8 cellular contexts compared by ENCODE assay signal in genomic region chr20:3744806-3745685, GRCh38. TPM values are rescaled to one million over a fixed set of nuclear protein-coding genes. Genes with fewer than 3 reads are reported as not detected.
DNase-seq lines count a peak whose midpoint lies in the region; ATAC-seq, FAIRE-seq and TF ChIP-seq lines count a peak whose summit lies in the region.

No MANE protein-coding gene starts in this region.

- TF ChIP-seq CTCF in GM10266 (IDR thresholded peaks at IDR 0.05; ENCODE audit: control insufficient read depth, insufficient read depth, low read depth, missing control alignments) (no peak), endothelial cell of umbilical vein (IDR thresholded peaks at IDR 0.05; ENCODE audit: extremely low read depth in 1 of 2, insufficient read depth in 1 of 2, low read depth in 1 of 2, low read length in 2 of 2) (no peak), neutrophil (IDR thresholded peaks at IDR 0.05) (no peak), uterus (IDR thresholded peaks at IDR 0.05) (no peak)
- TF ChIP-seq CTCF in activated CD8-positive, alpha-beta T cell treated with anti-CD3 and anti-CD28 coated beads for 36 hours (IDR thresholded peaks at IDR 0.05) = no peak

- DNase-seq in GM10266 (ENCODE audit: extremely low spot score) (peak; percentile 93), NCI-H2171 (lab: John Stamatoyannopoulos, UW) (peak; percentile 58), endothelial cell of umbilical vein (ENCODE audit: low read depth, low spot score) (peak; percentile 73), uterus (peak; percentile 56 to 67), GDM1 (lab: John Stamatoyannopoulos, UW) (no peak)
- DNase-seq in activated CD8-positive, alpha-beta T cell treated with anti-CD3 and anti-CD28 coated beads for 36 hours = peak; percentile 86

- no peaks in the 10 kb centered on the region for H3K27me3 ChIP-seq in endothelial cell of umbilical vein (ENCODE audit: control insufficient read depth in 2 of 2, insufficient read depth in 2 of 2, low read length in 2 of 2)
- peaks cover 27% of the 10 kb centered on the region for H3K27me3 ChIP-seq in neutrophil
- H3K27me3 ChIP-seq in uterus = no peaks in the 10 kb centered on the region

- FAIRE-seq in endothelial cell of umbilical vein (lab: Jason Lieb, UNC) = peak; percentile 77

- H3K27me3 Mint-ChIP-seq in activated CD8-positive, alpha-beta T cell treated with anti-CD3 and anti-CD28 coated beads for 36 hours = peaks cover 4% of the 10 kb centered on the region

- H3K36me3 ChIP-seq in endothelial cell of umbilical vein (ENCODE audit: control insufficient read depth in 2 of 2, extremely low read depth in 1 of 2, insufficient read depth in 2 of 2, low read length in 2 of 2) (no peaks in the 10 kb centered on the region), neutrophil (no peaks in the 10 kb centered on the region), uterus (no peaks in the 10 kb centered on the region)

- no peak overlapping the region for H3K9ac ChIP-seq in endothelial cell of umbilical vein (replicated peaks; ENCODE audit: extremely low read depth, insufficient read depth, low read length)

- BruUV-seq in endothelial cell of umbilical vein (replicated peaks; lab: Mats Ljungman, UMichigan) = no TSS peak

- no peaks in the 10 kb centered on the region for H3K36me3 Mint-ChIP-seq in activated CD8-positive, alpha-beta T cell treated with anti-CD3 and anti-CD28 coated beads for 36 hours (ENCODE audit: low read depth)

- H3K4me3 ChIP-seq in endothelial cell of umbilical vein (replicated peaks in 1 of 3; ENCODE audit: insufficient read depth in 1 of 3, low read depth in 1 of 3, low read length in 3 of 3) = no peak overlapping the region
- H3K4me3 ChIP-seq in neutrophil (ENCODE audit: low read depth in 1 of 2, low read length in 1 of 2) = peak overlapping the region; percentile 15 to 28
- H3K4me3 ChIP-seq in uterus = no peak overlapping the region

- H2AFZ ChIP-seq in endothelial cell of umbilical vein (ENCODE audit: low read depth, low read length) = peak overlapping the region; percentile 59

- H3K9me3 ChIP-seq in endothelial cell of umbilical vein (replicated peaks; ENCODE audit: control insufficient read depth, insufficient read depth, low read length) = no peaks in the 10 kb centered on the region
- H3K9me3 ChIP-seq in neutrophil = no peaks in the 10 kb centered on the region
- H3K9me3 ChIP-seq in uterus = no peaks in the 10 kb centered on the region

- peak overlapping the region; percentile 53 for H3K4me3 Mint-ChIP-seq in activated CD8-positive, alpha-beta T cell treated with anti-CD3 and anti-CD28 coated beads for 36 hours

- H3K9me1 ChIP-seq in endothelial cell of umbilical vein (replicated peaks; ENCODE audit: control insufficient read depth, extremely low read depth, insufficient read depth, low read length) = no peaks in the 10 kb centered on the region

- no peak for TF ChIP-seq POLR2A in endothelial cell of umbilical vein (IDR thresholded peaks at IDR 0.05; ENCODE audit: low read depth, low read length)
- no peak for TF ChIP-seq POLR2A in uterus (IDR thresholded peaks at IDR 0.05)

- no peaks in the 10 kb centered on the region for H3K9me3 Mint-ChIP-seq in activated CD8-positive, alpha-beta T cell treated with anti-CD3 and anti-CD28 coated beads for 36 hours

- no peaks in the 10 kb centered on the region for H3K79me2 ChIP-seq in endothelial cell of umbilical vein (ENCODE audit: control insufficient read depth, insufficient read depth, low read length)

- dilution Hi-C loops in endothelial cell of umbilical vein (cut with MboI; ENCODE audit: extremely low pct_ligation_motif_present, low sequenced_read_pairs) = no loop called here

- intact Hi-C loops in activated CD8-positive, alpha-beta T cell treated with anti-CD3 and anti-CD28 coated beads for 36 hours (cut with micrococcal nuclease) = no loop called here
- intact Hi-C loops in endothelial cell of umbilical vein (cut with micrococcal nuclease) (no loop called here), uterus (cut with DNase I; ENCODE audit: low total_unique reads) (no loop called here)

- H3K27ac ChIP-seq in endothelial cell of umbilical vein (ENCODE audit: insufficient read depth, low read depth, low read length) (no peak overlapping the region), neutrophil (no peak overlapping the region), uterus (no peak overlapping the region)

- no peaks in the 10 kb centered on the region for H3K4me1 ChIP-seq in endothelial cell of umbilical vein (ENCODE audit: control insufficient read depth, extremely low read depth, insufficient read depth, low read length)
- H3K4me1 ChIP-seq in neutrophil (ENCODE audit: control insufficient read depth in 1 of 2, insufficient read depth in 1 of 2, low read depth in 1 of 2, low read length in 1 of 2) = peaks cover 8% of the 10 kb centered on the region in 2 experiments
- H3K4me1 ChIP-seq in uterus = no peaks in the 10 kb centered on the region

- POLR2A ChIA-PET in activated CD8-positive, alpha-beta T cell treated with anti-CD3 and anti-CD28 coated beads for 36 hours (lab: Charles Lee) = interaction anchor here (0.9 kb wide), 1 partner anchor 22 kb away, joined by 3 read pairs; no protein-coding TSS in a partner anchor
- POLR2A ChIA-PET in endothelial cell of umbilical vein (lab: Charles Lee) = interaction anchor here (1.0 kb wide), 1 partner anchor 23 kb away, joined by 3 read pairs; the partner anchor contains the start of gene ADISSP

- H3K4me2 ChIP-seq in endothelial cell of umbilical vein (ENCODE audit: insufficient read depth, low read length) = no peak overlapping the region

- H3K4me1 Mint-ChIP-seq in activated CD8-positive, alpha-beta T cell treated with anti-CD3 and anti-CD28 coated beads for 36 hours (ENCODE audit: low read depth) = peaks cover 7% of the 10 kb centered on the region

- peak; percentile 91 for ATAC-seq in activated CD8-positive, alpha-beta T cell treated with anti-CD3 and anti-CD28 coated beads for 36 hours
- ATAC-seq in GM21619 (IDR thresholded peaks at IDR 0.05; ENCODE audit: unreplicated experiment) = no peak

- H4K20me1 ChIP-seq in endothelial cell of umbilical vein (replicated peaks; ENCODE audit: control insufficient read depth, extremely low read depth, insufficient read depth, low read length) = no peaks in the 10 kb centered on the region

- CTCF ChIA-PET in activated CD8-positive, alpha-beta T cell treated with anti-CD3 and anti-CD28 coated beads for 36 hours (lab: Charles Lee) = interaction anchor here (0.7 to 1.8 kb wide), 7 partner anchors 8 to 110 kb away, joined by 3 to 10 read pairs (median 4); partner anchors contain the start of gene ADISSP
- CTCF ChIA-PET in endothelial cell of umbilical vein (lab: Charles Lee) = interaction anchor here (1.0 to 2.9 kb wide), 5 partner anchors 12 to 69 kb away, joined by 3 to 16 read pairs (median 5); partner anchors contain the start of gene ADISSP

- no peak overlapping the region for H3K27ac Mint-ChIP-seq in activated CD8-positive, alpha-beta T cell treated with anti-CD3 and anti-CD28 coated beads for 36 hours

RNA-seq across cellular contexts. Expression of gene HSPA12B, which starts 12.6 kb away (rescaled TPM):
- not detected for total RNA-seq in activated CD8-positive, alpha-beta T cell treated with anti-CD3 and anti-CD28 coated beads for 36 hours
- total RNA-seq in endothelial cell of umbilical vein (3.4 and 6.6 TPM in 2 replicates), uterus (10 to 100 TPM in 3 of 4 donors, 1 to 10 TPM in 1; 4.7 to 46.2 (median 27.6) TPM)
- polyA plus RNA-seq in endothelial cell of umbilical vein = 3.6 and 3.7 TPM in 2 replicates
- polyA plus RNA-seq in endothelial cell of umbilical vein (2011; cell fraction: cytosol; rRNA removed) = 2.7 and 3.4 TPM in 2 replicates
- 5.6 and 5.7 TPM in 2 replicates for polyA plus RNA-seq in endothelial cell of umbilical vein (2011; cell fraction: nucleus; rRNA removed)
- polyA plus RNA-seq in endothelial cell of umbilical vein (2012) = 7.3 and 10.7 TPM in 2 replicates
- polyA minus RNA-seq in endothelial cell of umbilical vein = 2.8 and 2.9 TPM in 2 replicates
- polyA minus RNA-seq in endothelial cell of umbilical vein (2011; cell fraction: cytosol; rRNA and poly(A)+ RNA removed) = not detected
- 2.3 and 4.9 TPM in 2 replicates for polyA minus RNA-seq in endothelial cell of umbilical vein (2011; cell fraction: nucleus; rRNA and poly(A)+ RNA removed)

RNA-seq across cellular contexts. Expression of gene ADISSP, which starts 22.5 kb away (rescaled TPM):
- total RNA-seq in activated CD8-positive, alpha-beta T cell treated with anti-CD3 and anti-CD28 coated beads for 36 hours = 10 to 100 TPM; 62.5 to 66.6 TPM
- total RNA-seq in endothelial cell of umbilical vein (55.0 and 55.8 TPM in 2 replicates), uterus (10 to 100 TPM in 3 of 4 donors, 1 to 10 TPM in 1; 4.1 to 45.9 (median 34.8) TPM)
- polyA plus RNA-seq in endothelial cell of umbilical vein = 67.5 and 77.3 TPM in 2 replicates
- polyA plus RNA-seq in endothelial cell of umbilical vein (2011; cell fraction: cytosol; rRNA removed) = 45.2 and 56.7 TPM in 2 replicates
- 18.9 and 21.4 TPM in 2 replicates for polyA plus RNA-seq in endothelial cell of umbilical vein (2011; cell fraction: nucleus; rRNA removed)
- polyA plus RNA-seq in endothelial cell of umbilical vein (2012) = 47.5 and 73.9 TPM in 2 replicates
- polyA minus RNA-seq in endothelial cell of umbilical vein = 20.1 and 23.0 TPM in 2 replicates
- 34.4 TPM for polyA minus RNA-seq in endothelial cell of umbilical vein (2011; cell fraction: cytosol; rRNA and poly(A)+ RNA removed)
- 7.3 and 11.2 TPM in 2 replicates for polyA minus RNA-seq in endothelial cell of umbilical vein (2011; cell fraction: nucleus; rRNA and poly(A)+ RNA removed)

RNA-seq across cellular contexts. Expression of gene SIGLEC1, which starts 32.6 kb away (rescaled TPM):
- not detected for total RNA-seq in activated CD8-positive, alpha-beta T cell treated with anti-CD3 and anti-CD28 coated beads for 36 hours
- not detected in 2 replicates for total RNA-seq in endothelial cell of umbilical vein
- polyA plus RNA-seq in endothelial cell of umbilical vein = not detected in 2 replicates
- polyA plus RNA-seq in endothelial cell of umbilical vein (2011; cell fraction: cytosol; rRNA removed) = not detected in 2 replicates
- polyA plus RNA-seq in endothelial cell of umbilical vein (2011; cell fraction: nucleus; rRNA removed) = not detected in 2 replicates
- not detected in 2 replicates for polyA plus RNA-seq in endothelial cell of umbilical vein (2012)
- not detected in 2 replicates for polyA minus RNA-seq in endothelial cell of umbilical vein
- not detected for polyA minus RNA-seq in endothelial cell of umbilical vein (2011; cell fraction: cytosol; rRNA and poly(A)+ RNA removed)
- not detected in 2 replicates for polyA minus RNA-seq in endothelial cell of umbilical vein (2011; cell fraction: nucleus; rRNA and poly(A)+ RNA removed)
- 1 to 10 TPM; 1.0 to 7.9 (median 3.4) TPM for total RNA-seq in uterus

RNA-seq across cellular contexts. Expression of gene SPEF1, which starts 36.2 kb away (rescaled TPM):
- under 1 TPM in 1 of 2 experiments, not detected in 1; 0.23 TPM for total RNA-seq in activated CD8-positive, alpha-beta T cell treated with anti-CD3 and anti-CD28 coated beads for 36 hours
- total RNA-seq in endothelial cell of umbilical vein = 0.32 and 0.44 TPM in 2 replicates
- 0.07 and 0.10 TPM in 2 replicates for polyA plus RNA-seq in endothelial cell of umbilical vein
- not detected in 2 replicates for polyA plus RNA-seq in endothelial cell of umbilical vein (2011; cell fraction: cytosol; rRNA removed)
- 0.38 and 0.43 TPM in 2 replicates for polyA plus RNA-seq in endothelial cell of umbilical vein (2011; cell fraction: nucleus; rRNA removed)
- polyA plus RNA-seq in endothelial cell of umbilical vein (2012) = not detected in 2 replicates
- 0.15 TPM in 1 of 2 replicates, not detected in the other for polyA minus RNA-seq in endothelial cell of umbilical vein
- not detected for polyA minus RNA-seq in endothelial cell of umbilical vein (2011; cell fraction: cytosol; rRNA and poly(A)+ RNA removed)
- not detected in 2 replicates for polyA minus RNA-seq in endothelial cell of umbilical vein (2011; cell fraction: nucleus; rRNA and poly(A)+ RNA removed)
- 1 to 10 TPM in 1 of 4 donors, under 1 TPM in 2, not detected in 1; 0.26 to 1.3 (median 0.37) TPM for total RNA-seq in uterus

RNA-seq across cellular contexts. Expression of gene CENPB, which starts 41.5 kb away (rescaled TPM):
- total RNA-seq in activated CD8-positive, alpha-beta T cell treated with anti-CD3 and anti-CD28 coated beads for 36 hours = 10 to 100 TPM; 35.0 to 35.4 TPM
- total RNA-seq in endothelial cell of umbilical vein (82.2 and 90.3 TPM in 2 replicates), uterus (100 to 1,000 TPM in 2 of 4 donors, 10 to 100 TPM in 2; 18.2 to 127 (median 85.2) TPM)
- polyA plus RNA-seq in endothelial cell of umbilical vein = 30.4 and 35.7 TPM in 2 replicates
- 31.2 and 35.9 TPM in 2 replicates for polyA plus RNA-seq in endothelial cell of umbilical vein (2011; cell fraction: cytosol; rRNA removed)
- 20.1 and 24.4 TPM in 2 replicates for polyA plus RNA-seq in endothelial cell of umbilical vein (2011; cell fraction: nucleus; rRNA removed)
- 57.3 and 58.0 TPM in 2 replicates for polyA plus RNA-seq in endothelial cell of umbilical vein (2012)
- 36.7 and 45.2 TPM in 2 replicates for polyA minus RNA-seq in endothelial cell of umbilical vein
- 53.1 TPM for polyA minus RNA-seq in endothelial cell of umbilical vein (2011; cell fraction: cytosol; rRNA and poly(A)+ RNA removed)
- 10.9 and 19.3 TPM in 2 replicates for polyA minus RNA-seq in endothelial cell of umbilical vein (2011; cell fraction: nucleus; rRNA and poly(A)+ RNA removed)

Comparison
In these comparisons a context has a peak if more than half of its experiments do, and no peak if none do; other contexts are left out.
1. H3K4me3 ChIP-seq: peak in neutrophil (2 of 2); none in endothelial cell of umbilical vein (0 of 3) and uterus (0 of 2).